18 cellular contexts compared by ENCODE assay signal in the genomic region with DNA sequence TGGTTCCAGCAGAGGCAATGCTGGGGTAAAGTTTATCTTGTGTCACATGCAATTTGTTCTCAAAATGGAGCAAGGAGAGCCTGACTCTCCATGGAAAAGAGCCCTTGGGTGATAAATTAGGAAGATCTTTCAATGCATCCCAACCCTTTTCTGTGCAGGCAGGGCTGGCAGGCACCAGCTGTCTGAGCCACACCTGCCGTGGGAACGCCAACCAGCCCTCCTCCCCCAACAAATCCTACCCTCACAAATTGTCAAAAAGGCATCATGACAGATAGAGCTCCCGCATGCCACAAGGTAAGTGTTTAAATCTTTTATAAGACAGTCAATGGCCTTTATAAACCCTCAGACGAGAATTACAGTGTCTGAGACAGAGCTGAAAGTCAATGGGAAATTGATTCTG.
"Had no signal": no experiment of that assay in that cellular context is flagged by ENCODE, and none has a peak within 500 bp of the region (broad histone marks: within the 10 kb centered on the region; RNA-seq: fewer than 3 reads in every experiment).

No MANE protein-coding gene starts in this region.

- ATAC-seq: naive thymus-derived CD4-positive, alpha-beta T cell; natural killer cell treated with Interleukin-12 subunit alpha and Interleukin-12 subunit beta and Interleukin-15 and Interleukin-18, amount 100 ng/mL, for 72 hours; right cardiac atrium; sciatic nerve; stimulated activated effector memory CD8-positive, alpha-beta T cell treated with anti-CD3 and anti-CD28 coated beads, Interleukin-12 subunit alpha, Interleukin-12 subunit beta, amount 100 ng/mL, for 72 hours had no signal

- H3K36me3 ChIP-seq: left ventricle myocardium inferior, ovary, spleen, suprapubic skin, thoracic aorta, tibial artery, uterus had no signal

- H3K27me3 ChIP-seq: ovary, spleen, suprapubic skin, tibial artery, uterus had no signal

- DNase-seq: left ventricle myocardium inferior; mesendoderm; naive thymus-derived CD4-positive, alpha-beta T cell; ovary; right cardiac atrium; small intestine; spleen; stimulated activated CD4-positive, alpha-beta T cell treated with anti-CD3 and anti-CD28 coated beads, Interleukin-4, amount 100 ng/mL, for 24 hours; stimulated activated naive CD4-positive, alpha-beta T cell; tibial artery; trophoblast cell; uterus had no signal

- H3K9me3 ChIP-seq: left ventricle myocardium inferior, ovary, spleen, suprapubic skin, thoracic aorta, tibial artery, uterus had no signal

- H3K27ac ChIP-seq: left ventricle myocardium inferior, ovary, spleen, suprapubic skin, thoracic aorta, tibial artery, uterus had no signal

- H3K4me1 ChIP-seq: left ventricle myocardium inferior, spleen, suprapubic skin, tibial artery, uterus had no signal

- H3K4me3 ChIP-seq: left ventricle myocardium inferior, lung, ovary, spleen, suprapubic skin, thoracic aorta, tibial artery, uterus had no signal
